1 cellular context compared by ENCODE assay signal in the genomic region with DNA sequence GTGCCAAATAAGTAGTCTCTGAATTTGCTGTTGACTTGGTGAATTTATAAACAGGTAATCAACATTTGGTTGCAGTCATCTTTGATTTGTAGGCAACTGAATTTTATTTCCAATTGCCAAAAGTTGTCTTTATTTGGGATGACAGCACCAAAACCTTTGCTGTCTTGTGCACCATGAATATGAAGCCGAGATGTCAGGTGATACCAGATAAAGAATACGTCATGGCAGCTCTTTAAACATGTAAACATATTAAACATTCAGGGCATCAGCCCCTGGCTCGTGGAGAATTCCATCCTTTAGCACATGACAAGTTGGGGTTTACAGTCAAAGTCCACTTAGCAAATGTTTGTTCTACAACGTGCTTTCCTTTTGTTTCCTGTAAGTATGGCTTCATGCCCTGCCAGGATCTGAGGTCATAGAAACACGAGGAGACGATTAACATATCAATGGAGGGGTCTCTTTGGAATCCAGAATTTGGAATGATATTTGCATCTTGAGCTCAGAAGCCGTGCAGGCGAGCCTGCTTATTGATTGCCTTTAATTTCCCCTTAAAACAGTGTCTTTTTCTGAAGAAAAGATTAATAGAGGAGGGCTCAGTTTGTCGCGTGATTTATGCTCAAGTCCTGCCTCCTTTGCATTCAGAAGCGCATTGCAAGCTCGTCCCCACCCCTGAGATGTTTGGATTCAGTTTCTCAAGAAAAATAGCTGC.
TF ChIP-seq lines count a peak whose summit lies in the region.

No MANE protein-coding gene starts in this region.

TF ChIP-seq in HepG2, 621 proteins besides CTCF, POLR2A, EP300 and RAD21 (continued from another document and continues in another):
- TF ChIP-seq, protein P1, sequence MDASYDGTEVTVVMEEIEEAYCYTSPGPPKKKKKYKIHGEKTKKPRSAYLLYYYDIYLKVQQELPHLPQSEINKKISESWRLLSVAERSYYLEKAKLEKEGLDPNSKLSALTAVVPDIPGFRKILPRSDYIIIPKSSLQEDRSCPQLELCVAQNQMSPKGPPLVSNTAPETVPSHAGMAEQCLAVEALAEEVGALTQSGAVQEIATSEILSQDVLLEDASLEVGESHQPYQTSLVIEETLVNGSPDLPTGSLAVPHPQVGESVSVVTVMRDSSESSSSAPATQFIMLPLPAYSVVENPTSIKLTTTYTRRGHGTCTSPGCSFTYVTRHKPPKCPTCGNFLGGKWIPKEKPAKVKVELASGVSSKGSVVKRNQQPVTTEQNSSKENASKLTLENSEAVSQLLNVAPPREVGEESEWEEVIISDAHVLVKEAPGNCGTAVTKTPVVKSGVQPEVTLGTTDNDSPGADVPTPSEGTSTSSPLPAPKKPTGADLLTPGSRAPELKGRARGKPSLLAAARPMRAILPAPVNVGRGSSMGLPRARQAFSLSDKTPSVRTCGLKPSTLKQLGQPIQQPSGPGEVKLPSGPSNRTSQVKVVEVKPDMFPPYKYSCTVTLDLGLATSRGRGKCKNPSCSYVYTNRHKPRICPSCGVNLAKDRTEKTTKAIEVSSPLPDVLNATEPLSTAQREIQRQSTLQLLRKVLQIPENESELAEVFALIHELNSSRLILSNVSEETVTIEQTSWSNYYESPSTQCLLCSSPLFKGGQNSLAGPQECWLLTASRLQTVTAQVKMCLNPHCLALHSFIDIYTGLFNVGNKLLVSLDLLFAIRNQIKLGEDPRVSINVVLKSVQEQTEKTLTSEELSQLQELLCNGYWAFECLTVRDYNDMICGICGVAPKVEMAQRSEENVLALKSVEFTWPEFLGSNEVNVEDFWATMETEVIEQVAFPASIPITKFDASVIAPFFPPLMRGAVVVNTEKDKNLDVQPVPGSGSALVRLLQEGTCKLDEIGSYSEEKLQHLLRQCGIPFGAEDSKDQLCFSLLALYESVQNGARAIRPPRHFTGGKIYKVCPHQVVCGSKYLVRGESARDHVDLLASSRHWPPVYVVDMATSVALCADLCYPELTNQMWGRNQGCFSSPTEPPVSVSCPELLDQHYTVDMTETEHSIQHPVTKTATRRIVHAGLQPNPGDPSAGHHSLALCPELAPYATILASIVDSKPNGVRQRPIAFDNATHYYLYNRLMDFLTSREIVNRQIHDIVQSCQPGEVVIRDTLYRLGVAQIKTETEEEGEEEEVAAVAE (CRISPR knock-in tag; IDR thresholded peaks at IDR 0.05; ENCODE audit: borderline replicate concordance), result peak; percentile 92
- TF ChIP-seq KDM5B (CRISPR knock-in tag; IDR thresholded peaks at IDR 0.05; ENCODE audit: borderline replicate concordance), result no peak
- TF ChIP-seq HNRNPK (IDR thresholded peaks at IDR 0.05; ENCODE audit: low read depth, low read length, poor library complexity, severe bottlenecking), result no peak
- TF ChIP-seq ZNF546 (CRISPR knock-in tag; conservative IDR thresholded peaks at IDR 0.05), result no peak
- TF ChIP-seq ZNF484 (CRISPR knock-in tag; IDR thresholded peaks at IDR 0.05; ENCODE audit: borderline replicate concordance, low read depth), result no peak
- TF ChIP-seq KDM5A (IDR thresholded peaks at IDR 0.05; ENCODE audit: borderline replicate concordance, low read length), result peak; percentile 19; the same call in 1 of the 2 replicates
- TF ChIP-seq RARG (CRISPR knock-in tag; IDR thresholded peaks at IDR 0.05; ENCODE audit: low read depth), result no peak
- TF ChIP-seq ZNF7 (CRISPR knock-in tag; IDR thresholded peaks at IDR 0.05), result no peak
- TF ChIP-seq, protein P2, sequence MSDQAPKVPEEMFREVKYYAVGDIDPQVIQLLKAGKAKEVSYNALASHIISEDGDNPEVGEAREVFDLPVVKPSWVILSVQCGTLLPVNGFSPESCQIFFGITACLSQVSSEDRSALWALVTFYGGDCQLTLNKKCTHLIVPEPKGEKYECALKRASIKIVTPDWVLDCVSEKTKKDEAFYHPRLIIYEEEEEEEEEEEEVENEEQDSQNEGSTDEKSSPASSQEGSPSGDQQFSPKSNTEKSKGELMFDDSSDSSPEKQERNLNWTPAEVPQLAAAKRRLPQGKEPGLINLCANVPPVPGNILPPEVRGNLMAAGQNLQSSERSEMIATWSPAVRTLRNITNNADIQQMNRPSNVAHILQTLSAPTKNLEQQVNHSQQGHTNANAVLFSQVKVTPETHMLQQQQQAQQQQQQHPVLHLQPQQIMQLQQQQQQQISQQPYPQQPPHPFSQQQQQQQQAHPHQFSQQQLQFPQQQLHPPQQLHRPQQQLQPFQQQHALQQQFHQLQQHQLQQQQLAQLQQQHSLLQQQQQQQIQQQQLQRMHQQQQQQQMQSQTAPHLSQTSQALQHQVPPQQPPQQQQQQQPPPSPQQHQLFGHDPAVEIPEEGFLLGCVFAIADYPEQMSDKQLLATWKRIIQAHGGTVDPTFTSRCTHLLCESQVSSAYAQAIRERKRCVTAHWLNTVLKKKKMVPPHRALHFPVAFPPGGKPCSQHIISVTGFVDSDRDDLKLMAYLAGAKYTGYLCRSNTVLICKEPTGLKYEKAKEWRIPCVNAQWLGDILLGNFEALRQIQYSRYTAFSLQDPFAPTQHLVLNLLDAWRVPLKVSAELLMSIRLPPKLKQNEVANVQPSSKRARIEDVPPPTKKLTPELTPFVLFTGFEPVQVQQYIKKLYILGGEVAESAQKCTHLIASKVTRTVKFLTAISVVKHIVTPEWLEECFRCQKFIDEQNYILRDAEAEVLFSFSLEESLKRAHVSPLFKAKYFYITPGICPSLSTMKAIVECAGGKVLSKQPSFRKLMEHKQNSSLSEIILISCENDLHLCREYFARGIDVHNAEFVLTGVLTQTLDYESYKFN (CRISPR knock-in tag; conservative IDR thresholded peaks at IDR 0.05), result peak; percentile 99
- TF ChIP-seq, protein P3, sequence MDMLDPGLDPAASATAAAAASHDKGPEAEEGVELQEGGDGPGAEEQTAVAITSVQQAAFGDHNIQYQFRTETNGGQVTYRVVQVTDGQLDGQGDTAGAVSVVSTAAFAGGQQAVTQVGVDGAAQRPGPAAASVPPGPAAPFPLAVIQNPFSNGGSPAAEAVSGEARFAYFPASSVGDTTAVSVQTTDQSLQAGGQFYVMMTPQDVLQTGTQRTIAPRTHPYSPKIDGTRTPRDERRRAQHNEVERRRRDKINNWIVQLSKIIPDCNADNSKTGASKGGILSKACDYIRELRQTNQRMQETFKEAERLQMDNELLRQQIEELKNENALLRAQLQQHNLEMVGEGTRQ (IDR thresholded peaks at IDR 0.05; ENCODE audit: low read depth, low read length), result peak; percentile 74
- TF ChIP-seq, protein P3 (CRISPR knock-in tag; IDR thresholded peaks at IDR 0.05; ENCODE audit: borderline replicate concordance), result peak; percentile 81; the same call in 1 of the 2 replicates
- no peak for TF ChIP-seq ZNF773 (CRISPR knock-in tag; IDR thresholded peaks at IDR 0.05; ENCODE audit: borderline replicate concordance)
- no peak for TF ChIP-seq ZNF510 (CRISPR knock-in tag; IDR thresholded peaks at IDR 0.05; ENCODE audit: low read depth)
- TF ChIP-seq, protein P4, sequence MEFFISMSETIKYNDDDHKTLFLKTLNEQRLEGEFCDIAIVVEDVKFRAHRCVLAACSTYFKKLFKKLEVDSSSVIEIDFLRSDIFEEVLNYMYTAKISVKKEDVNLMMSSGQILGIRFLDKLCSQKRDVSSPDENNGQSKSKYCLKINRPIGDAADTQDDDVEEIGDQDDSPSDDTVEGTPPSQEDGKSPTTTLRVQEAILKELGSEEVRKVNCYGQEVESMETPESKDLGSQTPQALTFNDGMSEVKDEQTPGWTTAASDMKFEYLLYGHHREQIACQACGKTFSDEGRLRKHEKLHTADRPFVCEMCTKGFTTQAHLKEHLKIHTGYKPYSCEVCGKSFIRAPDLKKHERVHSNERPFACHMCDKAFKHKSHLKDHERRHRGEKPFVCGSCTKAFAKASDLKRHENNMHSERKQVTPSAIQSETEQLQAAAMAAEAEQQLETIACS (CRISPR knock-in tag; IDR thresholded peaks at IDR 0.05), result no peak
- TF ChIP-seq, protein P5, sequence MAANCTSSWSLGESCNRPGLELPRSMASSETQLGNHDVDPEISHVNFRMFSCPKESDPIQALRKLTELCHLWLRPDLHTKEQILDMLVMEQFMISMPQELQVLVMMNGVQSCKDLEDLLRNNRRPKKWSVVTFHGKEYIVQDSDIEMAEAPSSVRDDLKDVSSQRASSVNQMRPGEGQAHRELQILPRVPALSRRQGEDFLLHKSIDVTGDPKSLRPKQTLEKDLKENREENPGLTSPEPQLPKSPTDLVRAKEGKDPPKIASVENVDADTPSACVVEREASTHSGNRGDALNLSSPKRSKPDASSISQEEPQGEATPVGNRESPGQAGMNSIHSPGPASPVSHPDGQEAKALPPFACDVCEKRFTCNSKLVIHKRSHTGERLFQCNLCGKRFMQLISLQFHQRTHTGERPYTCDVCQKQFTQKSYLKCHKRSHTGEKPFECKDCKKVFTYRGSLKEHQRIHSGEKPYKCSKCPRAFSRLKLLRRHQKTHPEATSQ (CRISPR knock-in tag; IDR thresholded peaks at IDR 0.05; ENCODE audit: borderline replicate concordance), result peak; percentile 76; the same call in 1 of the 2 replicates
- TF ChIP-seq ZSCAN29 (CRISPR knock-in tag; conservative IDR thresholded peaks at IDR 0.05), result peak; percentile 67; the same call in 1 of the 2 replicates
- TF ChIP-seq, protein P6, sequence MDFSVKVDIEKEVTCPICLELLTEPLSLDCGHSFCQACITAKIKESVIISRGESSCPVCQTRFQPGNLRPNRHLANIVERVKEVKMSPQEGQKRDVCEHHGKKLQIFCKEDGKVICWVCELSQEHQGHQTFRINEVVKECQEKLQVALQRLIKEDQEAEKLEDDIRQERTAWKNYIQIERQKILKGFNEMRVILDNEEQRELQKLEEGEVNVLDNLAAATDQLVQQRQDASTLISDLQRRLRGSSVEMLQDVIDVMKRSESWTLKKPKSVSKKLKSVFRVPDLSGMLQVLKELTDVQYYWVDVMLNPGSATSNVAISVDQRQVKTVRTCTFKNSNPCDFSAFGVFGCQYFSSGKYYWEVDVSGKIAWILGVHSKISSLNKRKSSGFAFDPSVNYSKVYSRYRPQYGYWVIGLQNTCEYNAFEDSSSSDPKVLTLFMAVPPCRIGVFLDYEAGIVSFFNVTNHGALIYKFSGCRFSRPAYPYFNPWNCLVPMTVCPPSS (IDR thresholded peaks at IDR 0.05), result no peak
- TF ChIP-seq ZNF101 (CRISPR knock-in tag; IDR thresholded peaks at IDR 0.05; ENCODE audit: borderline replicate concordance, low read depth), result no peak
- TF ChIP-seq, protein P7, sequence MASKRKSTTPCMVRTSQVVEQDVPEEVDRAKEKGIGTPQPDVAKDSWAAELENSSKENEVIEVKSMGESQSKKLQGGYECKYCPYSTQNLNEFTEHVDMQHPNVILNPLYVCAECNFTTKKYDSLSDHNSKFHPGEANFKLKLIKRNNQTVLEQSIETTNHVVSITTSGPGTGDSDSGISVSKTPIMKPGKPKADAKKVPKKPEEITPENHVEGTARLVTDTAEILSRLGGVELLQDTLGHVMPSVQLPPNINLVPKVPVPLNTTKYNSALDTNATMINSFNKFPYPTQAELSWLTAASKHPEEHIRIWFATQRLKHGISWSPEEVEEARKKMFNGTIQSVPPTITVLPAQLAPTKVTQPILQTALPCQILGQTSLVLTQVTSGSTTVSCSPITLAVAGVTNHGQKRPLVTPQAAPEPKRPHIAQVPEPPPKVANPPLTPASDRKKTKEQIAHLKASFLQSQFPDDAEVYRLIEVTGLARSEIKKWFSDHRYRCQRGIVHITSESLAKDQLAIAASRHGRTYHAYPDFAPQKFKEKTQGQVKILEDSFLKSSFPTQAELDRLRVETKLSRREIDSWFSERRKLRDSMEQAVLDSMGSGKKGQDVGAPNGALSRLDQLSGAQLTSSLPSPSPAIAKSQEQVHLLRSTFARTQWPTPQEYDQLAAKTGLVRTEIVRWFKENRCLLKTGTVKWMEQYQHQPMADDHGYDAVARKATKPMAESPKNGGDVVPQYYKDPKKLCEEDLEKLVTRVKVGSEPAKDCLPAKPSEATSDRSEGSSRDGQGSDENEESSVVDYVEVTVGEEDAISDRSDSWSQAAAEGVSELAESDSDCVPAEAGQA (IDR thresholded peaks at IDR 0.05; ENCODE audit: low read depth), result peak; percentile 76
- TF ChIP-seq, protein P7 (CRISPR knock-in tag; IDR thresholded peaks at IDR 0.05; ENCODE audit: borderline replicate concordance), result no peak
- TF ChIP-seq ZNF724P (CRISPR knock-in tag; IDR thresholded peaks at IDR 0.05; ENCODE audit: borderline replicate concordance), result 0 out of 2 replicates have a peak, but pooled peaks have one; percentile 43
- TF ChIP-seq CC2D1A (CRISPR knock-in tag; IDR thresholded peaks at IDR 0.05), result no peak
- TF ChIP-seq, protein P8, sequence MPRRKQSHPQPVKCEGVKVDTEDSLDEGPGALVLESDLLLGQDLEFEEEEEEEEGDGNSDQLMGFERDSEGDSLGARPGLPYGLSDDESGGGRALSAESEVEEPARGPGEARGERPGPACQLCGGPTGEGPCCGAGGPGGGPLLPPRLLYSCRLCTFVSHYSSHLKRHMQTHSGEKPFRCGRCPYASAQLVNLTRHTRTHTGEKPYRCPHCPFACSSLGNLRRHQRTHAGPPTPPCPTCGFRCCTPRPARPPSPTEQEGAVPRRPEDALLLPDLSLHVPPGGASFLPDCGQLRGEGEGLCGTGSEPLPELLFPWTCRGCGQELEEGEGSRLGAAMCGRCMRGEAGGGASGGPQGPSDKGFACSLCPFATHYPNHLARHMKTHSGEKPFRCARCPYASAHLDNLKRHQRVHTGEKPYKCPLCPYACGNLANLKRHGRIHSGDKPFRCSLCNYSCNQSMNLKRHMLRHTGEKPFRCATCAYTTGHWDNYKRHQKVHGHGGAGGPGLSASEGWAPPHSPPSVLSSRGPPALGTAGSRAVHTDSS (CRISPR knock-in tag; conservative IDR thresholded peaks at IDR 0.05), result no peak
- TF ChIP-seq, protein P9, sequence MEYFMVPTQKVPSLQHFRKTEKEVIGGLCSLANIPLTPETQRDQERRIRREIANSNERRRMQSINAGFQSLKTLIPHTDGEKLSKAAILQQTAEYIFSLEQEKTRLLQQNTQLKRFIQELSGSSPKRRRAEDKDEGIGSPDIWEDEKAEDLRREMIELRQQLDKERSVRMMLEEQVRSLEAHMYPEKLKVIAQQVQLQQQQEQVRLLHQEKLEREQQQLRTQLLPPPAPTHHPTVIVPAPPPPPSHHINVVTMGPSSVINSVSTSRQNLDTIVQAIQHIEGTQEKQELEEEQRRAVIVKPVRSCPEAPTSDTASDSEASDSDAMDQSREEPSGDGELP (IDR thresholded peaks at IDR 0.05; ENCODE audit: borderline replicate concordance, low read depth), result peak; percentile 81
- peak; percentile 44; the same call in 1 of the 2 replicates for TF ChIP-seq KMT2B (CRISPR knock-in tag; IDR thresholded peaks at IDR 0.05)
- peak; percentile 96 for TF ChIP-seq BHLHE40 (IDR thresholded peaks at IDR 0.05; ENCODE audit: low read length)
